Comparison of ENCODE assay signal across 17 cellular contexts in the genomic region with DNA sequence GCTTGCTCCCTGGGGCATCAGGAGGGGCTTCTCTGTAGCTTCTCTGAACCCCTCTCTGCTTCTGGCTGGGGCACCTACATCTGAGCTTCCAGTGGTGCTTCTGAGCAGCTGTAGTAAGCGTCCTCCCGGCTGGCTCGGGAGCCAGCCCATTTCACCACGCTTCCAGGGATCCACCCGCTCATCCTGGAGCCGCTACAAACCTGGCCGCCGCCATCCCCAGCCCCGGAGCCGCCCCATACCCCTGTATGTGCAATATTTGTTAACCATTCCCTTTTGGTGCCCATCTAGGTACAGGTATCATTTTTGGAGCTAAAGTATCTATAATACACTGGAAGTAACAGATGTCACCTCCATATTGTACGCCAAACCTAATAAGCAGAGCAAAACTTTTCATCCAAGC. TPM values are rescaled to one million over a fixed set of nuclear protein-coding genes. Genes with fewer than 3 reads are reported as not detected.
"Had no signal": no experiment of that assay in that cellular context is flagged by ENCODE, and none has a peak within 500 bp of the region (broad histone marks: within the 10 kb centered on the region; RNA-seq: fewer than 3 reads in every experiment).

No MANE protein-coding gene starts in this region.

RNA-seq across cellular contexts. Expression of a gene that starts 7.0 kb away (rescaled TPM):
- total RNA-seq: activated CD4-positive, alpha-beta memory T cell treated with anti-CD3 and anti-CD28 coated beads, Interleukin-2, amount 10 ng/mL, durations not matched to agents 7 days and 5 days; activated CD4-positive, alpha-beta T cell treated with anti-CD3 and anti-CD28 coated beads, Interleukin-2, amount 10 ng/mL, durations not matched to agents 7 days and 5 days; activated naive CD4-positive, alpha-beta T cell treated with anti-CD3 and anti-CD28 coated beads, Interleukin-2, amount 50 U/mL, for 72 hours; activated naive CD8-positive, alpha-beta T cell treated with anti-CD3 and anti-CD28 coated beads, Interleukin-2, amount 10 ng/mL, durations not matched to agents 7 days and 5 days; activated T-cell treated with anti-CD3 and anti-CD28 coated beads, Interleukin-2, amount 50 U/mL, for 72 hours; ascending aorta; breast epithelium; cardiac muscle cell; colonic mucosa; endothelial cell of umbilical vein; fibroblast of lung; fibroblast of villous mesenchyme; frontal cortex; T-cell; T-helper 2 cell treated with Interferon-gamma antibody and Interleukin-4, amounts not matched to agents 100 ng/mL and 5 ng/mL, for 36 hours; WTC11 had no signal
- polyA plus RNA-seq: cardiac muscle cell, endothelial cell of umbilical vein, esophagus, fibroblast of lung had no signal
